In genomic region chr12:8899835-8900234, GRCh38 we compare ENCODE assay signal across 19 cellular contexts.
"Had no signal": no experiment of that assay in that cellular context is flagged by ENCODE, and none has a peak within 500 bp of the region (broad histone marks: within the 10 kb centered on the region; RNA-seq: fewer than 3 reads in every experiment).

No MANE protein-coding gene starts in this region.

- H3K27ac ChIP-seq: epithelial cell of prostate, tibial nerve had no signal

- H3K4me1 Mint-ChIP-seq: activated CD8-positive, alpha-beta memory T cell treated with anti-CD3 and anti-CD28 coated beads, Interleukin-2, amount 10 ng/mL, durations not matched to agents 7 days and 5 days; activated naive CD4-positive, alpha-beta T cell treated with anti-CD3 and anti-CD28 coated beads, Interleukin-2, amount 10 ng/mL, durations not matched to agents 7 days and 5 days; immature natural killer cell had no signal

- H3K4me1 ChIP-seq: tibial nerve had no signal

- ATAC-seq: activated CD8-positive, alpha-beta memory T cell treated with anti-CD3 and anti-CD28 coated beads, Interleukin-2, amount 10 ng/mL, durations not matched to agents 7 days and 5 days; effector memory CD8-positive, alpha-beta T cell; natural killer cell treated with Interleukin-12 subunit alpha and Interleukin-12 subunit beta and Interleukin-15 and Interleukin-18, amount 100 ng/mL, for 72 hours; stimulated activated memory B cell treated with anti-CD40 and anti-IgM and Interleukin-4, amounts not matched to agents 10 μg/mL and 1 μg/mL and 100 μg/mL, for 72 hours had no signal

- H3K27me3 ChIP-seq: tibial nerve had no signal

- H3K27ac Mint-ChIP-seq: activated CD4-positive, alpha-beta memory T cell treated with anti-CD3 and anti-CD28 coated beads for 36 hours; activated CD8-positive, alpha-beta memory T cell treated with anti-CD3 and anti-CD28 coated beads, Interleukin-2, amount 10 ng/mL, durations not matched to agents 7 days and 5 days; activated naive CD4-positive, alpha-beta T cell treated with anti-CD3 and anti-CD28 coated beads, Interleukin-2, amount 10 ng/mL, durations not matched to agents 7 days and 5 days; effector memory CD8-positive, alpha-beta T cell; immature natural killer cell; natural killer cell treated with Interleukin-12 subunit alpha and Interleukin-12 subunit beta and Interleukin-15 and Interleukin-18, amount 100 ng/mL, for 72 hours; stimulated activated memory B cell treated with anti-CD40 and anti-IgM and Interleukin-4, amounts not matched to agents 10 μg/mL and 1 μg/mL and 100 μg/mL, for 72 hours; T-helper 2 cell treated with Interferon-gamma antibody and Interleukin-4, amounts not matched to agents 5 μg/mL and 100 μg/mL, for 36 hours had no signal

- DNase-seq: activated CD4-positive, alpha-beta memory T cell treated with anti-CD3 and anti-CD28 coated beads for 36 hours; activated CD8-positive, alpha-beta memory T cell treated with anti-CD3 and anti-CD28 coated beads, Interleukin-2, amount 10 ng/mL, durations not matched to agents 7 days and 5 days; activated naive CD4-positive, alpha-beta T cell treated with anti-CD3 and anti-CD28 coated beads, Interleukin-2, amount 10 ng/mL, durations not matched to agents 7 days and 5 days; activated T-cell treated with anti-CD3 and anti-CD28 coated beads, Interleukin-2, amount 50 U/mL, for 1 hour; dermis blood vessel endothelial cell; effector memory CD8-positive, alpha-beta T cell; head of caudate nucleus; immature natural killer cell; mesenchymal stem cell; nucleus accumbens; posterior cingulate gyrus; retina; stimulated activated CD4-positive, alpha-beta T cell treated with anti-CD3 and anti-CD28 coated beads, Interleukin-12 subunit alpha, Interleukin-12 subunit beta, amount 100 ng/mL, for 4 hours; substantia nigra had no signal

- H3K9me3 Mint-ChIP-seq: activated CD4-positive, alpha-beta memory T cell treated with anti-CD3 and anti-CD28 coated beads for 36 hours; activated naive CD4-positive, alpha-beta T cell treated with anti-CD3 and anti-CD28 coated beads, Interleukin-2, amount 10 ng/mL, durations not matched to agents 7 days and 5 days; effector memory CD8-positive, alpha-beta T cell; immature natural killer cell; natural killer cell treated with Interleukin-12 subunit alpha and Interleukin-12 subunit beta and Interleukin-15 and Interleukin-18, amount 100 ng/mL, for 72 hours; T-helper 2 cell treated with Interferon-gamma antibody and Interleukin-4, amounts not matched to agents 5 μg/mL and 100 μg/mL, for 36 hours had no signal

- H3K27me3 Mint-ChIP-seq: activated CD4-positive, alpha-beta memory T cell treated with anti-CD3 and anti-CD28 coated beads for 36 hours; stimulated activated memory B cell treated with anti-CD40 and anti-IgM and Interleukin-4, amounts not matched to agents 10 μg/mL and 1 μg/mL and 100 μg/mL, for 72 hours had no signal

- H3K36me3 Mint-ChIP-seq: activated CD4-positive, alpha-beta memory T cell treated with anti-CD3 and anti-CD28 coated beads for 36 hours; activated CD8-positive, alpha-beta memory T cell treated with anti-CD3 and anti-CD28 coated beads, Interleukin-2, amount 10 ng/mL, durations not matched to agents 7 days and 5 days; activated naive CD4-positive, alpha-beta T cell treated with anti-CD3 and anti-CD28 coated beads, Interleukin-2, amount 10 ng/mL, durations not matched to agents 7 days and 5 days; natural killer cell treated with Interleukin-12 subunit alpha and Interleukin-12 subunit beta and Interleukin-15 and Interleukin-18, amount 100 ng/mL, for 72 hours had no signal

- H3K36me3 ChIP-seq: tibial nerve had no signal

- H3K4me3 Mint-ChIP-seq: activated CD4-positive, alpha-beta memory T cell treated with anti-CD3 and anti-CD28 coated beads for 36 hours; activated CD8-positive, alpha-beta memory T cell treated with anti-CD3 and anti-CD28 coated beads, Interleukin-2, amount 10 ng/mL, durations not matched to agents 7 days and 5 days; activated naive CD4-positive, alpha-beta T cell treated with anti-CD3 and anti-CD28 coated beads, Interleukin-2, amount 10 ng/mL, durations not matched to agents 7 days and 5 days; effector memory CD8-positive, alpha-beta T cell; immature natural killer cell; natural killer cell treated with Interleukin-12 subunit alpha and Interleukin-12 subunit beta and Interleukin-15 and Interleukin-18, amount 100 ng/mL, for 72 hours; stimulated activated memory B cell treated with anti-CD40 and anti-IgM and Interleukin-4, amounts not matched to agents 10 μg/mL and 1 μg/mL and 100 μg/mL, for 72 hours; T-helper 2 cell treated with Interferon-gamma antibody and Interleukin-4, amounts not matched to agents 5 μg/mL and 100 μg/mL, for 36 hours had no signal

- H3K9me3 ChIP-seq: tibial nerve had no signal

- H3K4me3 ChIP-seq: tibial nerve had no signal
